ENCODE assay signal across 1 cellular context in the genomic region with DNA sequence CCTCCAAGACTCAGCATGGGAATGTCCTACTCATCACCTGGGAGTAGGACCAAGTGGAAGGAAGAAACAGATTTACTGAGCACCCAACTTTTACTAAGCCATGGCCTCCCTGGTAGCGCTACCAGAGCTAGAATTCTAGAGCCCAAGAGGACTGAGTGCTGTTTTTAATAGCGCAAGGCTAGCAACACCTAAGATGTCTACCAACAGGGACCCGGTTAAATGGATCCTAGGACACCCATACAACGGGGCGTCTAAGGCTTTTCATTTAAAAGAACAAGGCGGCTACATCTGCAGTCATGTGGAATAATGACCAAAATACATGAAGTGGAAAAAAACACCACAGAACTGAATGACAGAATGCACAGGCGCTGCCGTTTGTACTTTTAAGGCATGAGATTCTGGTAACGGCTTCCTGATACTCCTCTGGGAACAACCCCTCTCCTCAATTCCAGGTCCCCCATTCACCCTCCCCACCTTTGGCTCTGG.
TF ChIP-seq lines count a peak whose summit lies in the region.

No MANE protein-coding gene starts in this region.

TF ChIP-seq in K562, 482 proteins besides CTCF, POLR2A, EP300 and RAD21:
- TF ChIP-seq, protein P1, sequence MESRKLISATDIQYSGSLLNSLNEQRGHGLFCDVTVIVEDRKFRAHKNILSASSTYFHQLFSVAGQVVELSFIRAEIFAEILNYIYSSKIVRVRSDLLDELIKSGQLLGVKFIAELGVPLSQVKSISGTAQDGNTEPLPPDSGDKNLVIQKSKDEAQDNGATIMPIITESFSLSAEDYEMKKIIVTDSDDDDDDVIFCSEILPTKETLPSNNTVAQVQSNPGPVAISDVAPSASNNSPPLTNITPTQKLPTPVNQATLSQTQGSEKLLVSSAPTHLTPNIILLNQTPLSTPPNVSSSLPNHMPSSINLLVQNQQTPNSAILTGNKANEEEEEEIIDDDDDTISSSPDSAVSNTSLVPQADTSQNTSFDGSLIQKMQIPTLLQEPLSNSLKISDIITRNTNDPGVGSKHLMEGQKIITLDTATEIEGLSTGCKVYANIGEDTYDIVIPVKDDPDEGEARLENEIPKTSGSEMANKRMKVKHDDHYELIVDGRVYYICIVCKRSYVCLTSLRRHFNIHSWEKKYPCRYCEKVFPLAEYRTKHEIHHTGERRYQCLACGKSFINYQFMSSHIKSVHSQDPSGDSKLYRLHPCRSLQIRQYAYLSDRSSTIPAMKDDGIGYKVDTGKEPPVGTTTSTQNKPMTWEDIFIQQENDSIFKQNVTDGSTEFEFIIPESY (CRISPR knock-in tag; IDR thresholded peaks at IDR 0.05) = peak; percentile 92
- TF ChIP-seq MNT (conservative IDR thresholded peaks at IDR 0.05) (peak in 1 of 2 experiments; percentile 9; a peak in 1 of 4 replicates), NFXL1 (CRISPR knock-in tag; IDR thresholded peaks at IDR 0.05) (no peak), NR2C2 (CRISPR knock-in tag; IDR thresholded peaks at IDR 0.05) (no peak), NR2C2 (tag; IDR thresholded peaks at IDR 0.05) (peak; percentile 32; the same call in 1 of the 2 replicates)
